ENCODE assay signal across 8 cellular contexts in the genomic region with DNA sequence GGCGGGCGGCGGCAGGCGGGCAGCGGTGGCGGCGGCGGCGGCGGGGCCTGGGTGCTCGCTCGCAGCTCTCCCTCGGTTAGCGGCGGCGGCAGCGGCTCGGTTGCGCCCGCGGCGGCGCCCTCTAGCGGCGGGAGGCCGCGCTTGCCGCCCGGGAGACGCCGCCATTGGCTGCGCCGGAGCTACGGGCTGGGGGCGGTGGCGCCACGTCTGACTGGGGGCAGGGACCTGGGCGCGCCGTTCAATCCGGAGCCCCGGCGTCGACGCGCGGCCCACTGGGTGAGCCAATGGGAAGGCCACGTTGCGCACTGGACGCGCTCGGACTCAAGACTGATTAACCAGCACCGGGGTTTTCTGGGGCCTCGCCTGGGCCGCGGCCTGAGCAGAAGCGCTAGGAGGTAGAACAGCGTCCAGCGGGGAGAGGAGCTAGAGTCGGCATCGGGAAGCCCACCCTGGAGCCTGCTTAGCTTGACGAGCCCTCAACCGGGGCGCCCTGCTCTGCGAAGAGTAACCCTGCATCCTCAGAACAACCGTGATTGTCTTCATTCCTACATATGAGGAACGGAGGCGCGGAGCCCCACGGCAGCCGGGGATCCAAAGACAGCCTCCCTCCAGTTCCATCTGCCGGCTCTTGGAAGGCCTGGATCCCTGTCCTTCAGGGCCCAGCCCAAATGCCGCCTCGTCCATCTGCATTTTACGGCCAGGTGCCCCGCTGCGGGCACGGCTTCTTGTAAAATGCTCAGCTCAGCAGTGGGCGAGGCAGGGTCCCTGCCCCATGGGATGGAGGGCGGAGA. TPM values are rescaled to one million over a fixed set of nuclear protein-coding genes. Genes with fewer than 3 reads are reported as not detected.
DNase-seq lines count a peak whose midpoint lies in the region; ATAC-seq and TF ChIP-seq lines count a peak whose summit lies in the region.

A gene with protein sequence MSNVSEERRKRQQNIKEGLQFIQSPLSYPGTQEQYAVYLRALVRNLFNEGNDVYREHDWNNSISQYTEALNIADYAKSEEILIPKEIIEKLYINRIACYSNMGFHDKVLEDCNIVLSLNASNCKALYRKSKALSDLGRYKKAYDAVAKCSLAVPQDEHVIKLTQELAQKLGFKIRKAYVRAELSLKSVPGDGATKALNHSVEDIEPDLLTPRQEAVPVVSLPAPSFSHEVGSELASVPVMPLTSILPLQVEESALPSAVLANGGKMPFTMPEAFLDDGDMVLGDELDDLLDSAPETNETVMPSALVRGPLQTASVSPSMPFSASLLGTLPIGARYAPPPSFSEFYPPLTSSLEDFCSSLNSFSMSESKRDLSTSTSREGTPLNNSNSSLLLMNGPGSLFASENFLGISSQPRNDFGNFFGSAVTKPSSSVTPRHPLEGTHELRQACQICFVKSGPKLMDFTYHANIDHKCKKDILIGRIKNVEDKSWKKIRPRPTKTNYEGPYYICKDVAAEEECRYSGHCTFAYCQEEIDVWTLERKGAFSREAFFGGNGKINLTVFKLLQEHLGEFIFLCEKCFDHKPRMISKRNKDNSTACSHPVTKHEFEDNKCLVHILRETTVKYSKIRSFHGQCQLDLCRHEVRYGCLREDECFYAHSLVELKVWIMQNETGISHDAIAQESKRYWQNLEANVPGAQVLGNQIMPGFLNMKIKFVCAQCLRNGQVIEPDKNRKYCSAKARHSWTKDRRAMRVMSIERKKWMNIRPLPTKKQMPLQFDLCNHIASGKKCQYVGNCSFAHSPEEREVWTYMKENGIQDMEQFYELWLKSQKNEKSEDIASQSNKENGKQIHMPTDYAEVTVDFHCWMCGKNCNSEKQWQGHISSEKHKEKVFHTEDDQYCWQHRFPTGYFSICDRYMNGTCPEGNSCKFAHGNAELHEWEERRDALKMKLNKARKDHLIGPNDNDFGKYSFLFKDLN (minus strand): TSS at position 93 of the 791 bp plus-strand sequence. CDS start 14,904 bp downstream, outside the sequence.

- TF ChIP-seq CTCF in kidney epithelial cell (IDR thresholded peaks at IDR 0.05; ENCODE audit: insufficient read depth, low read length, poor library complexity, severe bottlenecking): no peak

- ATAC-seq in GM19043 (IDR thresholded peaks at IDR 0.05; ENCODE audit: low read depth, unreplicated experiment) (peak; percentile 93), HG03378 (IDR thresholded peaks at IDR 0.05; ENCODE audit: unreplicated experiment) (peak; percentile 85)

- DNase-seq in Ammon's horn (ENCODE audit: low spot score): peak; percentile 99
- DNase-seq in NCI-H460 (ENCODE audit: extremely low read depth, low read depth): peak; percentile 96
- peak; percentile 88 for DNase-seq in activated CD4-positive, alpha-beta T cell treated with anti-CD3 and anti-CD28 coated beads for 1 hour
- DNase-seq in cerebellum (ENCODE audit: low spot score): peak; percentile 99
- peak; percentile 76 for DNase-seq in kidney epithelial cell (ENCODE audit: low read depth)
- peak; percentile 90 to 92 for DNase-seq in stimulated activated CD4-positive, alpha-beta T cell treated with anti-CD3 and anti-CD28 coated beads, Interleukin-15, amount 100 ng/mL, for 48 hours (ENCODE audit: low read depth in 2 of 2)

- H3K4me3 ChIP-seq in kidney epithelial cell (ENCODE audit: low read depth, low read length): peak within 1 kb of the TSS; percentile 95

- no peaks in the 10 kb centered on the region for H3K36me3 ChIP-seq in kidney epithelial cell (ENCODE audit: control insufficient read depth, insufficient read depth, low read length)

- no peaks in the 10 kb centered on the region for H3K27me3 ChIP-seq in kidney epithelial cell (ENCODE audit: control insufficient read depth, insufficient read depth, low read length)

RNA-seq across cellular contexts. Expression of the gene that starts here (rescaled TPM):
- 19.1 and 20.5 TPM in 2 replicates for total RNA-seq in NCI-H460 (2014; rRNA removed; shearing (Covaris generic))
- polyA plus RNA-seq in NCI-H460 (2014; cell fraction: nucleus; rRNA removed): 54.0 and 80.0 TPM in 2 replicates
- total RNA-seq in cerebellum: 75.3 TPM
- total RNA-seq in kidney epithelial cell: 50.1 and 52.6 TPM in 2 replicates

Comparison
In these comparisons a context has a peak if more than half of its experiments do, and no peak if none do; other contexts are left out.
1. Peak in every context shown above with its lines: DNase-seq, ATAC-seq and H3K4me3 ChIP-seq.